In genomic region chr22:46336119-46337078, GRCh38 we compare ENCODE assay signal across 1 cellular context.
A peak's percentile ranks its signal among the peaks of the same experiment; 100 is the strongest.
TF ChIP-seq lines count a peak whose summit lies in the region.

No MANE protein-coding gene starts in this region.

TF ChIP-seq in HepG2, 621 proteins besides CTCF, POLR2A, EP300 and RAD21 (continued from another document):
- TF ChIP-seq FOXK1 (CRISPR knock-in tag; IDR thresholded peaks at IDR 0.05; ENCODE audit: borderline replicate concordance, low read depth) (0 out of 2 replicates have a peak, but pooled peaks have one; percentile 8), PLSCR1 (CRISPR knock-in tag; IDR thresholded peaks at IDR 0.05; ENCODE audit: borderline replicate concordance) (0 out of 2 replicates have a peak, but pooled peaks have one; percentile 17)
TF ChIP-seq in HepG2: peak in this region for 18.
